ENCODE assay signal across 8 cellular contexts in the genomic region with DNA sequence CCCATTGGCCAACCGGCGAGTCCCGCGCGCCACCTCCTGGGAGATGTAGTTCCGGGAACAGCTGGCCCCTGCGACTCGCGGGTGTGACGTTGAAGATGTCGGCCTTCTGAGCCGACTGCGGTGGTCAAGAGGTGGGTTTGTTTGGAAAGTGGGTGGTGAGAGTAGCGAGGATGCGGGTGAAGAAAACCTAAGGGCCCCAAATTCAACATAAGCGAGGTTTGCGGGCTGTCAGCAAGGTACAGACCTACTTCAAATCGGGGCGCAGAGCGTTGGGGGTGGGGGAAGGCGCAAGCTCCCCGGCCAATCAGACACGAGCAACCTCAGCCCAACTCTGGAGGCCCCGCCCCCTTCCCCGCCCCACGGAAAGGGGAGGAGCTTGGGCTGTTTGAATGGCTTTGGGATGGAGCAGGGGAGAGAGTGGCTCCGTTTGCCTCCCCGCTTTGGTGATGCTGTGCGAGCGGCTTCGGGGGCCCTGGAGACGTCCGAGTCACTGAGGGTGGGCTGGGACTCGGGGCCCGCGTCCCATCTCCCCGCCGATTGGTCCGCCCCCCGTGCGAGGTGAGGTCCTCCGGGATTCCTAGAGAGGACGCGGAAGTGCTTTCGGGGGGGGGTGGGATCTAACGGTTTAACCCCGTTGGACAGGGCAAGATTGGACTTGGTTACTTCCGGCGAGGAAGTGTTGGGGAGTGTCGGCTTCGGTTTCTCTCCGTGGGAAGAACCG. TPM values are rescaled to one million over a fixed set of nuclear protein-coding genes. Genes with fewer than 3 reads are reported as not detected.
DNase-seq lines count a peak whose midpoint lies in the region; ATAC-seq lines count a peak whose summit lies in the region.

A gene (plus strand): TSS at position 60 of the 721 bp plus-strand sequence. CDS start 1,383 bp downstream, outside the sequence.

- H3K36me3 Mint-ChIP-seq in activated CD4-positive, alpha-beta T cell treated with anti-CD3 and anti-CD28 coated beads, Interleukin-2, amount 10 ng/mL, durations not matched to agents 24 days and 14 days (ENCODE audit: low read depth): peaks cover 19% of the 10 kb centered on the region

- peak within 1 kb of the TSS; percentile 75 to 95 (median 88) for H3K27ac ChIP-seq in BLaER1 treated with 17β-estradiol and CSF1 and Interleukin-3, amounts not matched to agents 10 nM and 100 nM

- H3K9me3 ChIP-seq in BLaER1 treated with 17β-estradiol and CSF1 and Interleukin-3, amounts not matched to agents 10 nM and 100 nM (replicated peaks in 1 of 11): peaks cover 0 to 6% (median 0%) of the 10 kb centered on the region in 11 experiments; a peak in 1 of 22 replicates

- peak within 1 kb of the TSS; percentile 74 to 99 (median 90) for H3K4me2 ChIP-seq in BLaER1 treated with 17β-estradiol and CSF1 and Interleukin-3, amounts not matched to agents 10 nM and 100 nM

- peaks cover 23% of the 10 kb centered on the region for H3K4me1 Mint-ChIP-seq in activated CD4-positive, alpha-beta T cell treated with anti-CD3 and anti-CD28 coated beads, Interleukin-2, amount 10 ng/mL, durations not matched to agents 24 days and 14 days

- DNase-seq in NCI-H526 treated with DMSO at 0.1 percent for 48 hours (lab: John Stamatoyannopoulos, UW) (peak; percentile 95), cortex of kidney (lab: John Stamatoyannopoulos, UW) (peak; percentile 46), left lobe of liver (ENCODE audit: low spot score) (peak; percentile 98)
- peak; percentile 99 for DNase-seq in activated CD4-positive, alpha-beta T cell treated with anti-CD3 and anti-CD28 coated beads, Interleukin-2, amount 10 ng/mL, durations not matched to agents 24 days and 14 days
- peak; percentile 97 for DNase-seq in stimulated activated CD4-positive, alpha-beta T cell treated with anti-CD3 and anti-CD28 coated beads, Interleukin-2, amount 100 ng/mL, for 24 hours

- H3K9ac ChIP-seq in BLaER1 treated with 17β-estradiol and CSF1 and Interleukin-3, amounts not matched to agents 10 nM and 100 nM: peak within 1 kb of the TSS; percentile 81 to 92 (median 89)

- peak within 1 kb of the TSS; percentile 70 to 88 (median 78) for H3K4me3 ChIP-seq in BLaER1 treated with 17β-estradiol and CSF1 and Interleukin-3, amounts not matched to agents 10 nM and 100 nM

- H3K27me3 ChIP-seq in BLaER1 treated with 17β-estradiol and CSF1 and Interleukin-3, amounts not matched to agents 10 nM and 100 nM: no peaks in the 10 kb centered on the region

- intact Hi-C loops in activated CD4-positive, alpha-beta T cell treated with anti-CD3 and anti-CD28 coated beads, Interleukin-2, amount 10 ng/mL, durations not matched to agents 24 days and 14 days (cut with micrococcal nuclease): loop anchor here (1.0 to 2.0 kb wide), 6 partner anchors 32 to 415 kb away; a partner anchor contains a TSS

- H3K9me3 Mint-ChIP-seq in activated CD4-positive, alpha-beta T cell treated with anti-CD3 and anti-CD28 coated beads, Interleukin-2, amount 10 ng/mL, durations not matched to agents 24 days and 14 days: no peaks in the 10 kb centered on the region

- H3K4me1 ChIP-seq in BLaER1 treated with 17β-estradiol and CSF1 and Interleukin-3, amounts not matched to agents 10 nM and 100 nM: peaks cover 29 to 47% (median 39%) of the 10 kb centered on the region in 10 experiments

- peaks cover 0 to 27% (median 10%) of the 10 kb centered on the region in 11 experiments; a peak in 17 of 22 replicates for H3K36me3 ChIP-seq in BLaER1 treated with 17β-estradiol and CSF1 and Interleukin-3, amounts not matched to agents 10 nM and 100 nM

- H3K4me3 Mint-ChIP-seq in activated CD4-positive, alpha-beta T cell treated with anti-CD3 and anti-CD28 coated beads, Interleukin-2, amount 10 ng/mL, durations not matched to agents 24 days and 14 days: peak within 1 kb of the TSS; percentile 91

- ATAC-seq in GM19328 (IDR thresholded peaks at IDR 0.05; ENCODE audit: unreplicated experiment) (peak; percentile 83), HG03469 (IDR thresholded peaks at IDR 0.05; ENCODE audit: unreplicated experiment) (peak; percentile 64), left lobe of liver (peak; percentile 91)

- peaks cover 0 to 11% (median 0%) of the 10 kb centered on the region in 11 experiments; a peak in 5 of 22 replicates for H4K20me1 ChIP-seq in BLaER1 treated with 17β-estradiol and CSF1 and Interleukin-3, amounts not matched to agents 10 nM and 100 nM

- H3K27ac Mint-ChIP-seq in activated CD4-positive, alpha-beta T cell treated with anti-CD3 and anti-CD28 coated beads, Interleukin-2, amount 10 ng/mL, durations not matched to agents 24 days and 14 days: peak within 1 kb of the TSS; percentile 95

- H3K27me3 Mint-ChIP-seq in activated CD4-positive, alpha-beta T cell treated with anti-CD3 and anti-CD28 coated beads, Interleukin-2, amount 10 ng/mL, durations not matched to agents 24 days and 14 days: no peaks in the 10 kb centered on the region

RNA-seq across cellular contexts. Expression of the gene that starts here (rescaled TPM):
- total RNA-seq in activated CD4-positive, alpha-beta T cell treated with anti-CD3 and anti-CD28 coated beads, Interleukin-2, amount 10 ng/mL, durations not matched to agents 24 days and 14 days: 7.2 TPM in 2 replicates
- total RNA-seq in left lobe of liver: 3.0 TPM

Comparison
In these comparisons a context has a peak if more than half of its experiments do, and no peak if none do; other contexts are left out.
1. Peak in every context shown above with its lines: DNase-seq, ATAC-seq, H3K4me3 ChIP-seq and H3K27ac ChIP-seq.
2. DNase-seq: peak in every context shown above with its lines; median percentile 99 in activated CD4-positive, alpha-beta T cell treated with anti-CD3 and anti-CD28 coated beads, Interleukin-2, amount 10 ng/mL, durations not matched to agents 24 days and 14 days; 98 in left lobe of liver; 97 in stimulated activated CD4-positive, alpha-beta T cell treated with anti-CD3 and anti-CD28 coated beads, Interleukin-2, amount 100 ng/mL, for 24 hours; 95 in NCI-H526 treated with DMSO at 0.1 percent for 48 hours; 46 in cortex of kidney.